Comparison of ENCODE assay signal across 8 cellular contexts in the genomic region with DNA sequence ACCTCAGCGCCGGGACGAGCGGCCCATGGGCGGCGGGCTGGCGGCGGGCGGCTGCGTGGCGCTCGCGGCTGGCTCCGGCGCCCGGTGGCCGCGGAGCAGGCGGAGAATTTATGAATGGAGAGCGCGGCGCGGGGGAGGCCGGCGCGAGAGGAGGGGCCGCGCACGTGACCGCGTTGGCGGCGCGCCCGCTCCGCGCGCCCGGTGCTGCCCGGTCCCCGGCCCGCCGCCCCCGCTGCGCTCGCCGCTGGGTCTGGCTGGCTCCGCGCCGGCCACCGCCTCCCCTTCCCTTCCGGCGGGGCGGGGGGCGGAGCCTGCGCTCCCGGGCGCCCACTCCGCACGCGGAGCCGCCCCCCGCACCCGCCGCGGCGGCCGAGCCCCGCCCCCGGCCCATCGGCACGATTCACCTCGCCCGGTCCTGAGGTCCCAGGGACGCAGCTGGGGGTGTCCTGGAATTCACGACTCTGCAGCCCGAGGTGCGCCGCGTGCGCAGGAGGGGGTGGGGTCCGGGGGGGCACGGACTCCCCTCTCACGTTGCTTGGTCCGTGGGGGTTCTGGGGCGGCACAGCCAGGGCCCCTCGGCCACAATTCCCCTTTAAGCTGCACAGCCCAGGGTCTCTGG. TPM values are rescaled to one million over a fixed set of nuclear protein-coding genes. Genes with fewer than 3 reads are reported as not detected.
DNase-seq lines count a peak whose midpoint lies in the region; ATAC-seq and TF ChIP-seq lines count a peak whose summit lies in the region.

A gene with protein sequence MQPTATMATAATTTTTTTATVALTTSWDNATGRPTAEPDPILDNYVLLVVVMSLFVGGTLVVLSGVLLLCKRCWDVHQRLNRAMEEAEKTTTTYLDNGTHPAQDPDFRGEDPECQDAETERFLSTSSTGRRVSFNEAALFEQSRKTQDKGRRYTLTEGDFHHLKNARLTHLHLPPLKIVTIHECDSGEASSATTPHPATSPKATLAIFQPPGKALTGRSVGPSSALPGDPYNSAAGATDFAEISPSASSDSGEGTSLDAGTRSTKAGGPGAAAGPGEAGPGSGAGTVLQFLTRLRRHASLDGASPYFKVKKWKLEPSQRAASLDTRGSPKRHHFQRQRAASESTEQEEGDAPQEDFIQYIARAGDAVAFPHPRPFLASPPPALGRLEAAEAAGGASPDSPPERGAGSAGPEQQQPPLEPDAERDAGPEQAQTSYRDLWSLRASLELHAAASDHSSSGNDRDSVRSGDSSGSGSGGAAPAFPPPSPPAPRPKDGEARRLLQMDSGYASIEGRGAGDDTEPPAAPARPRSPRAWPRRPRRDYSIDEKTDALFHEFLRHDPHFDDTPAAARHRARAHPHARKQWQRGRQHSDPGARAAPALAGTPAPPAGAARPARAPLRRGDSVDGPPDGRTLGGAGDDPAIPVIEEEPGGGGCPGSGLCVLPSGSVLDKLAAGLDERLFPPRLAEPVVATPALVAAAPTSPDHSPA (minus strand): TSS at position 252 of the 619 bp plus-strand sequence. CDS start 1,905 bp downstream, outside the sequence.

- peak within 1 kb of the TSS; percentile 95 for H3K4me2 ChIP-seq in IMR-90 (ENCODE audit: low read depth, low read length)

- peak; percentile 69 for TF ChIP-seq POLR2A in IMR-90 (IDR thresholded peaks at IDR 0.05; ENCODE audit: low read depth, low read length)

- no peaks in the 10 kb centered on the region for H3K9me3 Mint-ChIP-seq in Caco-2 (ENCODE audit: unreplicated experiment)
- no peaks in the 10 kb centered on the region for H3K9me3 Mint-ChIP-seq in activated naive CD8-positive, alpha-beta T cell treated with anti-CD3 and anti-CD28 coated beads, Interleukin-2, amount 10 ng/mL, durations not matched to agents 7 days and 5 days
- no peaks in the 10 kb centered on the region for H3K9me3 Mint-ChIP-seq in stimulated activated effector memory CD8-positive, alpha-beta T cell treated with anti-CD3 and anti-CD28 coated beads, Interleukin-12 subunit alpha, Interleukin-12 subunit beta, amount 100 ng/mL, for 72 hours

- CTCF ChIA-PET in Caco-2 (lab: Charles Lee), result interaction anchor here (0.5 kb wide), 1 partner anchor 173 kb away, joined by 3 read pairs; no protein-coding TSS in a partner anchor
- CTCF ChIA-PET in IMR-90 (lab: Yijun Ruan, JAX), result interaction anchor here (2.0 kb wide), 1 partner anchor 125 kb away, joined by 7 read pairs; no protein-coding TSS in a partner anchor

- POLR2A ChIA-PET in Caco-2 (lab: Charles Lee) (interaction anchor here (0.6 to 2.1 kb wide), 2 partner anchors 31 to 56 kb away, joined by 5 to 8 read pairs; a partner anchor contains a TSS), IMR-90 (lab: Charles Lee; ENCODE audit: unreplicated experiment) (interaction anchor here (0.7 kb wide), 1 partner anchor 31 kb away, joined by 5 read pairs; a partner anchor contains a TSS)
- POLR2A ChIA-PET in activated naive CD8-positive, alpha-beta T cell treated with anti-CD3 and anti-CD28 coated beads, Interleukin-2, amount 10 ng/mL, durations not matched to agents 7 days and 5 days (lab: Charles Lee), result interaction anchor here (0.8 to 1.2 kb wide), 2 partner anchors 37 to 114 kb away, joined by 3 read pairs; a partner anchor contains a TSS

- peak within 1 kb of the TSS; percentile 93 for H2AK5ac ChIP-seq in IMR-90 (ENCODE audit: low read depth, low read length)

- H2AFZ ChIP-seq in IMR-90 (replicated peaks; ENCODE audit: low read length, poor library complexity), result peak within 1 kb of the TSS; percentile 89

- H4K5ac ChIP-seq in IMR-90 (ENCODE audit: low read depth, low read length), result peak within 1 kb of the TSS; percentile 58

- dilution Hi-C loops in IMR-90 (cut with HindIII; ENCODE audit: low sequenced_read_pairs, unreplicated experiment), result no loop called here

- DNase-seq in Caco-2 (peak in 1 of 2 experiments; percentile 63), IMR-90 (no peak), hypothalamus (lab: John Stamatoyannopoulos, UW) (peak in 34 of 51 donors; percentile 14 to 83 (median 48))
- DNase-seq in activated naive CD8-positive, alpha-beta T cell treated with anti-CD3 and anti-CD28 coated beads, Interleukin-2, amount 10 ng/mL, durations not matched to agents 7 days and 5 days, result peak; percentile 57
- no peak for DNase-seq in stimulated activated effector memory CD8-positive, alpha-beta T cell treated with anti-CD3 and anti-CD28 coated beads, Interleukin-12 subunit alpha, Interleukin-12 subunit beta, amount 100 ng/mL, for 72 hours (ENCODE audit: low spot score in 2 of 2)

- H3K56ac ChIP-seq in IMR-90 (ENCODE audit: extremely low read depth, insufficient read depth, low read length), result peak within 1 kb of the TSS; percentile 49; the same call in 1 of the 2 replicates

- H3K27me3 Mint-ChIP-seq in Caco-2 (ENCODE audit: insufficient read depth, unreplicated experiment), result no peaks in the 10 kb centered on the region
- H3K27me3 Mint-ChIP-seq in activated naive CD8-positive, alpha-beta T cell treated with anti-CD3 and anti-CD28 coated beads, Interleukin-2, amount 10 ng/mL, durations not matched to agents 7 days and 5 days, result peaks cover 18% of the 10 kb centered on the region

- H2BK120ac ChIP-seq in IMR-90 (ENCODE audit: low read depth, low read length), result no peak within 1 kb of the TSS; the same call in 1 of the 2 replicates

- peaks cover 14 to 32% of the 10 kb centered on the region in 2 experiments for H3K79me1 ChIP-seq in IMR-90 (ENCODE audit: low read depth in 1 of 2, low read length in 2 of 2)

- H4K8ac ChIP-seq in IMR-90 (ENCODE audit: low read depth in 2 of 2, low read length in 2 of 2), result peak within 1 kb of the TSS; percentile 70 to 75; a peak in 2 of 4 replicates

- 1% methylated on average over 39 of the region's 87 CpGs; no CpG with 5 or more reads in 1 of the 2 experiments for WGBS in IMR-90 (ENCODE audit: extremely low coverage in 2 of 2, insufficient read length in 1 of 2), 2 experiments

- H3K9me3 ChIP-seq in Caco-2 (no peaks in the 10 kb centered on the region), IMR-90 (ENCODE audit: control insufficient read depth, insufficient read depth, low read length) (no peaks in the 10 kb centered on the region)

- peak within 1 kb of the TSS; percentile 15; the same call in 1 of the 2 replicates for H3K18ac ChIP-seq in IMR-90 (ENCODE audit: low read depth, low read length)

- H3K27me3 ChIP-seq in Caco-2 (replicated peaks; ENCODE audit: control insufficient read depth, insufficient read depth, low read length) (no peaks in the 10 kb centered on the region), IMR-90 (ENCODE audit: control insufficient read depth, insufficient read depth, low read length) (no peaks in the 10 kb centered on the region)

- 0 out of 3 replicates have a peak within 1 kb of the TSS, but pooled peaks have one; percentile 43 for H2BK15ac ChIP-seq in IMR-90 (ENCODE audit: low read depth, low read length)

- peaks cover 22% of the 10 kb centered on the region for H3K4me1 ChIP-seq in Caco-2
- peaks cover 28% of the 10 kb centered on the region for H3K4me1 ChIP-seq in IMR-90 (ENCODE audit: control insufficient read depth, insufficient read depth, low read length)

- H3K23ac ChIP-seq in IMR-90 (ENCODE audit: low read depth, low read length), result no peak within 1 kb of the TSS; the same call in 1 of the 2 replicates

- peak within 1 kb of the TSS; percentile 64 for H3K27ac ChIP-seq in IMR-90 (ENCODE audit: insufficient read depth, low read length)

- ATAC-seq in IMR-90 (ENCODE audit: low read depth), result peak; percentile 12
- ATAC-seq in activated naive CD8-positive, alpha-beta T cell treated with anti-CD3 and anti-CD28 coated beads, Interleukin-2, amount 10 ng/mL, durations not matched to agents 7 days and 5 days (ENCODE audit: low read depth), result no peak
- ATAC-seq in stimulated activated effector memory CD8-positive, alpha-beta T cell treated with anti-CD3 and anti-CD28 coated beads, Interleukin-12 subunit alpha, Interleukin-12 subunit beta, amount 100 ng/mL, for 72 hours, result no peak
- no peak for ATAC-seq in GM21526 (IDR thresholded peaks at IDR 0.05; ENCODE audit: low FRiP score, unreplicated experiment)
- ATAC-seq in HG03460 (IDR thresholded peaks at IDR 0.05; ENCODE audit: unreplicated experiment), result no peak
- no peak for ATAC-seq in esophagus mucosa

- BruUV-seq in Caco-2 (replicated peaks; lab: Mats Ljungman, UMichigan), result no TSS peak
- no TSS peak for BruUV-seq in IMR-90 (replicated peaks; lab: Mats Ljungman, UMichigan)

- intact Hi-C loops in Caco-2 (cut with micrococcal nuclease; ENCODE audit: unreplicated experiment) (no loop called here), IMR-90 (cut with micrococcal nuclease) (no loop called here)

- no peaks in the 10 kb centered on the region for H3K4me1 Mint-ChIP-seq in Caco-2 (ENCODE audit: low read depth, unreplicated experiment)
- peaks cover 15% of the 10 kb centered on the region for H3K4me1 Mint-ChIP-seq in activated naive CD8-positive, alpha-beta T cell treated with anti-CD3 and anti-CD28 coated beads, Interleukin-2, amount 10 ng/mL, durations not matched to agents 7 days and 5 days
- peaks cover 28% of the 10 kb centered on the region for H3K4me1 Mint-ChIP-seq in stimulated activated effector memory CD8-positive, alpha-beta T cell treated with anti-CD3 and anti-CD28 coated beads, Interleukin-12 subunit alpha, Interleukin-12 subunit beta, amount 100 ng/mL, for 72 hours

- no peak for TF ChIP-seq RAD21 in IMR-90 (IDR thresholded peaks at IDR 0.05; ENCODE audit: low read length)

- peaks cover 25% of the 10 kb centered on the region for H4K20me1 ChIP-seq in IMR-90 (ENCODE audit: insufficient read depth, low read length)

- in situ Hi-C loops in IMR-90 (cut with MboI; ENCODE audit: low sequenced_read_pairs), result no loop called here

- no peaks in the 10 kb centered on the region for H3K36me3 ChIP-seq in Caco-2 (ENCODE audit: control insufficient read depth, insufficient read depth, low read length)
- H3K36me3 ChIP-seq in IMR-90 (ENCODE audit: control insufficient read depth, insufficient read depth, low read length), result peaks cover 27% of the 10 kb centered on the region; the same call in 1 of the 2 replicates

- H2BK5ac ChIP-seq in IMR-90 (ENCODE audit: low read depth, low read length, poor library complexity, severe bottlenecking), result peak within 1 kb of the TSS; percentile 68

- H2AK9ac ChIP-seq in IMR-90 (replicated peaks; ENCODE audit: low read depth, low read length, poor library complexity), result peak within 1 kb of the TSS; percentile 98

- H3K4me3 Mint-ChIP-seq in Caco-2 (ENCODE audit: unreplicated experiment), result peak within 1 kb of the TSS; percentile 77
- peak within 1 kb of the TSS; percentile 74 for H3K4me3 Mint-ChIP-seq in activated naive CD8-positive, alpha-beta T cell treated with anti-CD3 and anti-CD28 coated beads, Interleukin-2, amount 10 ng/mL, durations not matched to agents 7 days and 5 days
- H3K4me3 Mint-ChIP-seq in stimulated activated effector memory CD8-positive, alpha-beta T cell treated with anti-CD3 and anti-CD28 coated beads, Interleukin-12 subunit alpha, Interleukin-12 subunit beta, amount 100 ng/mL, for 72 hours, result peak within 1 kb of the TSS; percentile 79

- H3K36me3 Mint-ChIP-seq in Caco-2 (ENCODE audit: insufficient read depth, unreplicated experiment), result peaks cover 13% of the 10 kb centered on the region
- H3K36me3 Mint-ChIP-seq in activated naive CD8-positive, alpha-beta T cell treated with anti-CD3 and anti-CD28 coated beads, Interleukin-2, amount 10 ng/mL, durations not matched to agents 7 days and 5 days, result no peaks in the 10 kb centered on the region
- H3K36me3 Mint-ChIP-seq in stimulated activated effector memory CD8-positive, alpha-beta T cell treated with anti-CD3 and anti-CD28 coated beads, Interleukin-12 subunit alpha, Interleukin-12 subunit beta, amount 100 ng/mL, for 72 hours, result peaks cover 34% of the 10 kb centered on the region

- H3K4me3 ChIP-seq in Caco-2 (ENCODE audit: low read depth, low read length) (peak within 1 kb of the TSS; percentile 79), IMR-90 (ENCODE audit: insufficient read depth, low read depth, low read length) (peak within 1 kb of the TSS; percentile 94)

- no peaks in the 10 kb centered on the region for H3K9me1 ChIP-seq in IMR-90 (ENCODE audit: insufficient read depth, low read length)

- H3K27ac Mint-ChIP-seq in Caco-2 (ENCODE audit: unreplicated experiment), result peak within 1 kb of the TSS; percentile 59
- H3K27ac Mint-ChIP-seq in activated naive CD8-positive, alpha-beta T cell treated with anti-CD3 and anti-CD28 coated beads, Interleukin-2, amount 10 ng/mL, durations not matched to agents 7 days and 5 days, result peak within 1 kb of the TSS; percentile 51
- peak within 1 kb of the TSS; percentile 81 for H3K27ac Mint-ChIP-seq in stimulated activated effector memory CD8-positive, alpha-beta T cell treated with anti-CD3 and anti-CD28 coated beads, Interleukin-12 subunit alpha, Interleukin-12 subunit beta, amount 100 ng/mL, for 72 hours

- peak within 1 kb of the TSS; percentile 84 for H3K14ac ChIP-seq in IMR-90 (replicated peaks; ENCODE audit: low read depth, low read length)

- no peak within 1 kb of the TSS for H2BK20ac ChIP-seq in IMR-90 (ENCODE audit: low read depth, low read length)

- H3K9ac ChIP-seq in IMR-90 (ENCODE audit: low read depth, low read length), result peak within 1 kb of the TSS; percentile 93

- TF ChIP-seq CTCF in Caco-2 (IDR thresholded peaks at IDR 0.05; ENCODE audit: insufficient read depth in 1 of 2, low read depth in 1 of 2, low read length in 1 of 2, severe bottlenecking in 1 of 2, unreplicated experiment in 1 of 2), result no peak
- TF ChIP-seq CTCF in IMR-90 (conservative IDR thresholded peaks at IDR 0.05; ENCODE audit: low read depth, low read length), result no peak

- H3K4ac ChIP-seq in IMR-90 (ENCODE audit: low read depth, low read length), result peak within 1 kb of the TSS; percentile 65

- H4K91ac ChIP-seq in IMR-90 (ENCODE audit: insufficient read depth, low read depth, low read length), result peak within 1 kb of the TSS; percentile 66

RNA-seq across cellular contexts. Expression of the gene that starts here (rescaled TPM):
- total RNA-seq in Caco-2 (2022) (7.3 and 9.7 TPM in 2 replicates), IMR-90 (2012; rRNA removed) (0.18 and 0.56 TPM in 2 replicates), esophagus mucosa (2.0 TPM)
- 3.9 and 8.5 TPM in 2 replicates for polyA plus RNA-seq in IMR-90 (2012; rRNA removed)
- polyA plus RNA-seq in IMR-90 (2012; cell fraction: cytosol; rRNA removed), result 3.2 and 7.9 TPM in 2 replicates
- 24.1 and 64.4 TPM in 2 replicates for polyA plus RNA-seq in IMR-90 (2012; cell fraction: nucleus; rRNA removed; ENCODE audit: low replicate concordance)
- total RNA-seq in activated naive CD8-positive, alpha-beta T cell treated with anti-CD3 and anti-CD28 coated beads, Interleukin-2, amount 10 ng/mL, durations not matched to agents 7 days and 5 days, result under 1 TPM; 0.14 to 0.17 TPM

Comparison
In these comparisons a context has a peak if more than half of its experiments do, and no peak if none do; other contexts are left out.
1. Peak in DNase-seq in activated naive CD8-positive, alpha-beta T cell treated with anti-CD3 and anti-CD28 coated beads, Interleukin-2, amount 10 ng/mL, durations not matched to agents 7 days and 5 days; RNA of the gene not detected or under 1 TPM.
2. DNase-seq: peak in hypothalamus (34 of 51); none in IMR-90 (single experiment) and stimulated activated effector memory CD8-positive, alpha-beta T cell treated with anti-CD3 and anti-CD28 coated beads, Interleukin-12 subunit alpha, Interleukin-12 subunit beta, amount 100 ng/mL, for 72 hours (0 of 2).
3. Peak in every context shown above with its lines, with median percentiles within 50 percentile points of each other: H3K27ac Mint-ChIP-seq and H3K4me3 Mint-ChIP-seq.